In the genomic region with DNA sequence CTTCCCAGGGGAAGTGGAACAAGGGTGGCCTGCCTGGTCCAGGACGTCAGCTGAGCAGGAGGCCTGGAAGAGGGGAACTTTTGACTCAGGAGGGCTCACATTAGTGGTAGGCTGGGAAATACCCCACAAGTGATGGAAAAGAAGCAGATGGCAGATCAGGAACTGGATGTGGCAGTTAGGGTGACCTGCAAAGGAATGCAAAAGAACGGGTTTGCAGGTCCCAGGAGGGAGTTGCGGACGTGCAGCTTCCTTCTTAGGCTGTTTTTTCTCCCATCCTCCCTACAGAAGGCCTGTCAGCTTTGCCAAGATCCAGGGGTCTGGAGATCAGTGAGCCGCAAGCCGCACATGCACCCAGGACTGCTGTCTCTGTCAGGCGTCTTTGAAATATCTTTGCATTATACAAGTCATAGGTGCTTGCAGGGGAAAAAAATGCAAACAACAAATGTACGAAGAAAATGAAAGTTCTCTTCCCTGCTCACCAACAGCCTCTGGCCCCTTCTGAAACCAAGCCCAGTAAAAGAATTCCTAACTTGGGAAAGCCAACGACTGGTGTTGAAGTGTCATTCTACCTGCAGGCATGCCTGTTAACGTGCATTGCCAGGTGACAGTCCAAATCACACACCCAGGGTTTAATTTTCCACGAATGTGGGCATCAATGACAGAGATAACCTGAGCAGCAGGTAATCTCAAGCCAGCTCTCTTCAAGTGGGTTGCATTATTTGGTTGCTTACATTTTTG, we compare ENCODE assay signal across 19 cellular contexts.
DNase-seq lines count a peak whose midpoint lies in the region; TF ChIP-seq lines count a peak whose summit lies in the region.
"Had no signal": no experiment of that assay in that cellular context is flagged by ENCODE, and none has a peak within 500 bp of the region (broad histone marks: within the 10 kb centered on the region; RNA-seq: fewer than 3 reads in every experiment).

No MANE protein-coding gene starts in this region.

- TF ChIP-seq CTCF in choroid plexus epithelial cell (conservative IDR thresholded peaks at IDR 0.05; ENCODE audit: low read depth, low read length) (no peak), nephron progenitor cell (IDR thresholded peaks at IDR 0.05) (no peak)

- H3K27ac Mint-ChIP-seq in activated naive CD4-positive, alpha-beta T cell treated with anti-CD3 and anti-CD28 coated beads, Interleukin-2, amount 50 U/mL, for 24 hours: peak overlapping the region; percentile 53
- no peak overlapping the region for H3K27ac Mint-ChIP-seq in activated naive CD4-positive, alpha-beta T cell treated with anti-CD3 and anti-CD28 coated beads, Interleukin-2, amount 10 ng/mL, durations not matched to agents 7 days and 5 days
- peak overlapping the region; percentile 45 for H3K27ac Mint-ChIP-seq in nephron progenitor cell
- H3K27ac Mint-ChIP-seq: B cell had no signal

- no peaks in the 10 kb centered on the region for H3K36me3 Mint-ChIP-seq in activated naive CD4-positive, alpha-beta T cell treated with anti-CD3 and anti-CD28 coated beads, Interleukin-2, amount 50 U/mL, for 24 hours
- no peaks in the 10 kb centered on the region for H3K36me3 Mint-ChIP-seq in activated naive CD4-positive, alpha-beta T cell treated with anti-CD3 and anti-CD28 coated beads, Interleukin-2, amount 10 ng/mL, durations not matched to agents 7 days and 5 days
- no peaks in the 10 kb centered on the region for H3K36me3 Mint-ChIP-seq in nephron progenitor cell (ENCODE audit: low read depth)

- no peak for DNase-seq in activated naive CD4-positive, alpha-beta T cell treated with anti-CD3 and anti-CD28 coated beads, Interleukin-2, amount 10 ng/mL, durations not matched to agents 7 days and 5 days
- DNase-seq in choroid plexus epithelial cell (ENCODE audit: low read depth) (peak; percentile 41), nephron progenitor cell (no peak), GF-D8 (lab: John Stamatoyannopoulos, UW) (no peak), NCI-H2107 (lab: John Stamatoyannopoulos, UW) (no peak), NCI-H446 treated with DMSO at 0.1 percent for 48 hours (lab: John Stamatoyannopoulos, UW) (no peak)
- no peak for DNase-seq in stimulated activated CD4-positive, alpha-beta T cell treated with anti-CD3 and anti-CD28 coated beads, Interleukin-12 subunit alpha, Interleukin-12 subunit beta, amount 100 ng/mL, for 4 hours
- DNase-seq: 8988T; activated CD4-positive, CD25-positive, alpha-beta regulatory T cell; adrenal gland; cerebellar nuclear complex; DMS 273 treated with DMSO at 0.1 percent for 48 hours; foreskin keratinocyte; left ventricle myocardium superior; MG63; NCI-H774; stimulated activated CD4-positive, alpha-beta T cell treated with anti-CD3 and anti-CD28 coated beads, Interleukin-4, amount 100 ng/mL, for 1 hour had no signal

- H3K9me3 Mint-ChIP-seq in activated naive CD4-positive, alpha-beta T cell treated with anti-CD3 and anti-CD28 coated beads, Interleukin-2, amount 50 U/mL, for 24 hours: no peaks in the 10 kb centered on the region
- H3K9me3 Mint-ChIP-seq in activated naive CD4-positive, alpha-beta T cell treated with anti-CD3 and anti-CD28 coated beads, Interleukin-2, amount 10 ng/mL, durations not matched to agents 7 days and 5 days: no peaks in the 10 kb centered on the region
- no peaks in the 10 kb centered on the region for H3K9me3 Mint-ChIP-seq in nephron progenitor cell

- no peaks in the 10 kb centered on the region for H3K27me3 Mint-ChIP-seq in activated naive CD4-positive, alpha-beta T cell treated with anti-CD3 and anti-CD28 coated beads, Interleukin-2, amount 50 U/mL, for 24 hours
- peaks cover 31% of the 10 kb centered on the region for H3K27me3 Mint-ChIP-seq in activated naive CD4-positive, alpha-beta T cell treated with anti-CD3 and anti-CD28 coated beads, Interleukin-2, amount 10 ng/mL, durations not matched to agents 7 days and 5 days
- H3K27me3 Mint-ChIP-seq in nephron progenitor cell (ENCODE audit: low read depth, poor library complexity): peaks cover 13% of the 10 kb centered on the region

- H3K4me3 ChIP-seq in choroid plexus epithelial cell (ENCODE audit: low read depth, low read length): no peak overlapping the region
- H3K4me3 ChIP-seq: adrenal gland, MG63 had no signal

- CTCF ChIA-PET in activated naive CD4-positive, alpha-beta T cell treated with anti-CD3 and anti-CD28 coated beads, Interleukin-2, amount 10 ng/mL, durations not matched to agents 7 days and 5 days (lab: Charles Lee): interaction anchor here (0.8 to 2.8 kb wide), 5 partner anchors 9 to 198 kb away, joined by 3 to 16 read pairs (median 3); no protein-coding TSS in a partner anchor

- H3K4me1 Mint-ChIP-seq in activated naive CD4-positive, alpha-beta T cell treated with anti-CD3 and anti-CD28 coated beads, Interleukin-2, amount 50 U/mL, for 24 hours: no peaks in the 10 kb centered on the region
- H3K4me1 Mint-ChIP-seq in activated naive CD4-positive, alpha-beta T cell treated with anti-CD3 and anti-CD28 coated beads, Interleukin-2, amount 10 ng/mL, durations not matched to agents 7 days and 5 days: no peaks in the 10 kb centered on the region
- peaks cover 45% of the 10 kb centered on the region for H3K4me1 Mint-ChIP-seq in nephron progenitor cell
- H3K4me1 Mint-ChIP-seq: B cell had no signal

- no peak overlapping the region for H3K4me3 Mint-ChIP-seq in activated naive CD4-positive, alpha-beta T cell treated with anti-CD3 and anti-CD28 coated beads, Interleukin-2, amount 50 U/mL, for 24 hours
- H3K4me3 Mint-ChIP-seq in activated naive CD4-positive, alpha-beta T cell treated with anti-CD3 and anti-CD28 coated beads, Interleukin-2, amount 10 ng/mL, durations not matched to agents 7 days and 5 days: no peak overlapping the region
- no peak overlapping the region for H3K4me3 Mint-ChIP-seq in nephron progenitor cell
- H3K4me3 Mint-ChIP-seq: B cell had no signal
